2 cellular contexts compared by ENCODE assay signal in the genomic region with DNA sequence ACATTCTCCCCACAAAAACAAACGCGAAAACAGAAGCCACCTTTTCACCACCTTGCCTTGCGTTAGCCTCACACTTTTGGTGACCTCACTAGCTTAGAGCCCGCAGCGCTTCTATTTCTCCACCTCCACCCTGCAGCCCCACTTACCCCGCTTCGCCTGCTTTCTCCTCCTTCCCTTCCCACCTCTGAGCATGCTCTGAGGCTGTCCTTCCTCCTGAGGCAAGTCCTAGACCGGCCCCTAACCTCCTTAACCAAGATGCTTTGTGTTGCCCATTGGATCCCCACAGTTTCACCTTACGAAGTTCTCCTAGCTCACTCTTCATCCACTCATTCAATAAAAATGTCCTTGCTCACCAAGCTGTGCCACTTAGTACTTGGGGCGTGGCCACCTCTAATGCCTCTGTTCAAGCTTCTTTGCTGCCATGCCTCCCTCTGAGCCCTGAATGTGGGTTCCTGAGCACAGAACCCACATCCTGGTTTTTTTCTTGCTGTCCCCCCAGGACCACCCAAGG.
A peak's percentile ranks its signal among the peaks of the same experiment; 100 is the strongest.
TF ChIP-seq lines count a peak whose summit lies in the region.

No MANE protein-coding gene starts in this region.

TF ChIP-seq in SK-N-SH, 30 proteins besides CTCF, POLR2A, EP300 and RAD21:
- TF ChIP-seq GABPA (IDR thresholded peaks at IDR 0.05; ENCODE audit: low read depth) = no peak
- TF ChIP-seq, protein P1, sequence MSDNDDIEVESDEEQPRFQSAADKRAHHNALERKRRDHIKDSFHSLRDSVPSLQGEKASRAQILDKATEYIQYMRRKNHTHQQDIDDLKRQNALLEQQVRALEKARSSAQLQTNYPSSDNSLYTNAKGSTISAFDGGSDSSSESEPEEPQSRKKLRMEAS (IDR thresholded peaks at IDR 0.05; ENCODE audit: low read depth) = peak; percentile 72

TF ChIP-seq in endothelial cell of umbilical vein, 7 proteins besides CTCF, POLR2A, EP300 and RAD21:
- TF ChIP-seq JUN (IDR thresholded peaks at IDR 0.05; ENCODE audit: borderline replicate concordance, insufficient read depth, insufficient read length, low read depth) (no peak), GATA2 (IDR thresholded peaks at IDR 0.05; ENCODE audit: insufficient read depth, insufficient read length, low read depth, low read length) (no peak), POLR2AphosphoS5 (IDR thresholded peaks at IDR 0.05; ENCODE audit: insufficient read depth, low read depth, low read length) (no peak), EZH2 (IDR thresholded peaks at IDR 0.05; ENCODE audit: borderline replicate concordance, low read depth, low read length, severe bottlenecking) (no peak), FOS (IDR thresholded peaks at IDR 0.05; ENCODE audit: borderline replicate concordance, insufficient read depth, low read length) (no peak), MYC (IDR thresholded peaks at IDR 0.05; ENCODE audit: low read depth, low read length) (no peak)
- TF ChIP-seq, protein P1 (IDR thresholded peaks at IDR 0.05; ENCODE audit: insufficient read depth, insufficient read length) = no peak
